Comparison of ENCODE assay signal across 8 cellular contexts in the genomic region with DNA sequence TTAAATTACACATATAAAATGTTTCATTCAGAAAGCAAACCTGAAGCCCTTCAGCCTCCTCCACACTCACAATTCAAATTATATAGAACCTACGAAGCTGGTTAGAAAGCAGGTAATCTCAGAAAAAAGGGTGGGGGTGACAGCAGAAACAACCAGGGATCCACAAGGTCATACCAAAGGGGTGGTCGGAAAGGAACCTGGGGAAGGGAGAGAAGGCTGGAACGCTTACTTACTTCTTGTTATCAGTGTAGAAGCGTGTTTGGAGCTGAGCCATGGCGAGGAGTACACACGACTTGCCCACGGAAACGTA. TPM values are rescaled to one million over a fixed set of nuclear protein-coding genes. Genes with fewer than 3 reads are reported as not detected.
DNase-seq lines count a peak whose midpoint lies in the region; ATAC-seq and TF ChIP-seq lines count a peak whose summit lies in the region.

No MANE protein-coding gene starts in this region.

- H3K4me1 ChIP-seq in HUES6 (ENCODE audit: control insufficient read depth, insufficient read depth, low read length): no peaks in the 10 kb centered on the region

- DNase-seq in coronary artery (ENCODE audit: low spot score) (no peak), natural killer cell (no peak), cortex of kidney (lab: John Stamatoyannopoulos, UW) (no peak), DMS 273 (lab: John Stamatoyannopoulos, UW; ENCODE audit: unreplicated experiment) (no peak), mucosa of gallbladder (ENCODE audit: low spot score) (no peak), GM10266 (ENCODE audit: extremely low spot score) (no peak)

- peak overlapping the region; percentile 18 for H3K27ac ChIP-seq in HUES6 (ENCODE audit: low read depth, low read length)
- H3K27ac ChIP-seq in coronary artery: peak overlapping the region; percentile 45 to 86

- no peaks in the 10 kb centered on the region for H3K27me3 ChIP-seq in HUES6 (ENCODE audit: control insufficient read depth, insufficient read depth, low read length)

- no peaks in the 10 kb centered on the region for H3K27me3 Mint-ChIP-seq in natural killer cell (ENCODE audit: low read depth in 2 of 2)

- intact Hi-C loops in natural killer cell (cut with micrococcal nuclease): loop anchor here (1.0 to 2.0 kb wide), 3 partner anchors 103 to 327 kb away; a partner anchor contains a TSS

- peaks cover 13 to 21% of the 10 kb centered on the region in 2 donors for H3K4me1 Mint-ChIP-seq in natural killer cell

- H3K4me3 Mint-ChIP-seq in natural killer cell: peak overlapping the region; percentile 99

- H3K36me3 Mint-ChIP-seq in natural killer cell: no peaks in the 10 kb centered on the region

- no peaks in the 10 kb centered on the region for H3K9me3 Mint-ChIP-seq in natural killer cell

- peaks cover 12% of the 10 kb centered on the region for H3K36me3 ChIP-seq in HUES6 (ENCODE audit: control insufficient read depth, insufficient read depth, low read length)

- no peaks in the 10 kb centered on the region for H3K9me3 ChIP-seq in HUES6 (ENCODE audit: control insufficient read depth, insufficient read depth, low read depth, low read length)

- TF ChIP-seq CTCF in coronary artery (IDR thresholded peaks at IDR 0.05) (no peak), natural killer cell (IDR thresholded peaks at IDR 0.05) (no peak), GM10266 (IDR thresholded peaks at IDR 0.05; ENCODE audit: control insufficient read depth, insufficient read depth, low read depth, missing control alignments) (no peak)

- H3K4me3 ChIP-seq in HUES6 (ENCODE audit: low read depth, low read length): peak overlapping the region; percentile 93
- H3K4me3 ChIP-seq in coronary artery: peak overlapping the region; percentile 77

- peak overlapping the region; percentile 94 to 99 for H3K27ac Mint-ChIP-seq in natural killer cell

- ATAC-seq in GM19025 (IDR thresholded peaks at IDR 0.05; ENCODE audit: low read depth, unreplicated experiment) (peak; percentile 10), natural killer cell (peak; percentile 3 to 7 (median 5))

- peak overlapping the region; percentile 88 for H3K9ac ChIP-seq in HUES6 (ENCODE audit: low read length)

RNA-seq across cellular contexts. Expression of a gene that starts 0.3 kb away (rescaled TPM):
- total RNA-seq in natural killer cell (10 to 100 TPM in 2 of 3 donors, 1 to 10 TPM in 1; 7.8 to 14.5 (median 12.9) TPM), mucosa of gallbladder (24.4 TPM)

RNA-seq across cellular contexts. Expression of a gene that starts 0.9 kb away (rescaled TPM):
- total RNA-seq in natural killer cell (10 to 100 TPM; 15.7 to 18.8 (median 16.0) TPM), mucosa of gallbladder (9.6 TPM)

RNA-seq across cellular contexts. Expression of a gene that starts 39.6 kb away (rescaled TPM):
- total RNA-seq in natural killer cell (10 to 100 TPM in 2 of 3 donors, 1 to 10 TPM in 1; 9.0 to 15.5 (median 10.4) TPM), mucosa of gallbladder (8.9 TPM)
